14 cellular contexts compared by ENCODE assay signal in genomic region chr17:79654960-79655382, GRCh38. TPM values are rescaled to one million over a fixed set of nuclear protein-coding genes. Genes with fewer than 3 reads are reported as not detected.
"Had no signal": no experiment of that assay in that cellular context is flagged by ENCODE, and none has a peak within 500 bp of the region (broad histone marks: within the 10 kb centered on the region; RNA-seq: fewer than 3 reads in every experiment).

No MANE protein-coding gene starts in this region.

- ATAC-seq: activated T-cell treated with anti-CD3 and anti-CD28 coated beads, Interleukin-2, amount 50 U/mL, for 4 hours; right lobe of liver; stimulated activated effector memory CD8-positive, alpha-beta T cell treated with anti-CD3 and anti-CD28 coated beads, Interleukin-12 subunit alpha, Interleukin-12 subunit beta, amount 100 ng/mL, for 72 hours had no signal

- H3K27me3 ChIP-seq: adrenal gland, hepatocyte, right lobe of liver, thyroid gland had no signal

- H3K4me2 ChIP-seq: hepatocyte had no signal

- H2AFZ ChIP-seq: hepatocyte had no signal

- H3K9me3 ChIP-seq: adrenal gland, right lobe of liver, thyroid gland had no signal

- DNase-seq: activated CD4-positive, CD25-positive, alpha-beta regulatory T cell treated with anti-CD3 and anti-CD28 coated beads, Interleukin-2, amount 50 U/mL, for 72 hours; activated effector memory CD4-positive, alpha-beta T cell treated with anti-CD3 and anti-CD28 coated beads, Interleukin-2, amount 50 U/mL, for 16 hours; activated T-cell treated with anti-CD3 and anti-CD28 coated beads, Interleukin-2, amount 50 U/mL, for 4 hours; dorsolateral prefrontal cortex; kidney; left ventricle myocardium inferior; natural killer cell; thyroid gland had no signal

- H3K4me3 ChIP-seq: adrenal gland, cardiac muscle cell, dorsolateral prefrontal cortex, hepatocyte, left ventricle myocardium inferior, right lobe of liver, SJSA1, thyroid gland had no signal

- H3K4me1 ChIP-seq: adrenal gland, left ventricle myocardium inferior, right lobe of liver, SJSA1, thyroid gland had no signal

- H3K79me2 ChIP-seq: hepatocyte had no signal

- H3K36me3 ChIP-seq: adrenal gland, cardiac muscle cell, left ventricle myocardium inferior, right lobe of liver, SJSA1, thyroid gland had no signal

- H3K27ac ChIP-seq: adrenal gland, cardiac muscle cell, dorsolateral prefrontal cortex, hepatocyte, left ventricle myocardium inferior, right lobe of liver, SJSA1, thyroid gland had no signal

RNA-seq across cellular contexts. Expression of gene RBFOX3, which starts 44.1 kb away (rescaled TPM):
- total RNA-seq: activated T-cell treated with anti-CD3 and anti-CD28 coated beads, Interleukin-2, amount 50 U/mL, for 4 hours; hepatocyte; kidney; left ventricle myocardium inferior; right lobe of liver; SJSA1; thyroid gland had no signal
